ENCODE assay signal across 27 cellular contexts in genomic region chr11:101748572-101748971, GRCh38.
DNase-seq lines count a peak whose midpoint lies in the region; ATAC-seq and TF ChIP-seq lines count a peak whose summit lies in the region.
"Had no signal": no experiment of that assay in that cellular context is flagged by ENCODE, and none has a peak within 500 bp of the region (broad histone marks: within the 10 kb centered on the region; RNA-seq: fewer than 3 reads in every experiment).

No MANE protein-coding gene starts in this region.

- TF ChIP-seq CTCF in MCF 10A (IDR thresholded peaks at IDR 0.05; ENCODE audit: unreplicated experiment) (no peak), breast epithelium (IDR thresholded peaks at IDR 0.05) (no peak), WTC11 (IDR thresholded peaks at IDR 0.05) (no peak), upper lobe of right lung (IDR thresholded peaks at IDR 0.05) (no peak)

- H3K9ac ChIP-seq in iPS-18a (ENCODE audit: low read length): peak overlapping the region; percentile 2

- POLR2A ChIA-PET in MCF 10A (lab: Yijun Ruan, JAX) (interaction anchor here (1.9 to 2.9 kb wide), 2 partner anchors 12 to 21 kb away, joined by 5 to 11 read pairs; no protein-coding TSS in a partner anchor), WTC11 (lab: Charles Lee) (no interaction called here)

- no peaks in the 10 kb centered on the region for H3K36me3 Mint-ChIP-seq in MCF 10A (ENCODE audit: insufficient read depth, unreplicated experiment)
- no peaks in the 10 kb centered on the region for H3K36me3 Mint-ChIP-seq in WTC11
- H3K36me3 Mint-ChIP-seq: memory B cell, T-cell had no signal

- ATAC-seq in WTC11 (peak; percentile 84), upper lobe of right lung (no peak)
- ATAC-seq: activated CD4-positive, alpha-beta T cell treated with anti-CD3 and anti-CD28 coated beads for 36 hours; right cardiac atrium; T-cell had no signal

- no peaks in the 10 kb centered on the region for H3K36me3 ChIP-seq in breast epithelium
- no peaks in the 10 kb centered on the region for H3K36me3 ChIP-seq in iPS-18a (ENCODE audit: control insufficient read depth, low read depth, low read length)
- no peaks in the 10 kb centered on the region for H3K36me3 ChIP-seq in upper lobe of right lung
- H3K36me3 ChIP-seq: ovary, upper lobe of left lung had no signal

- no peaks in the 10 kb centered on the region for H3K27me3 Mint-ChIP-seq in MCF 10A (ENCODE audit: insufficient read depth, unreplicated experiment)
- no peaks in the 10 kb centered on the region for H3K27me3 Mint-ChIP-seq in WTC11 (ENCODE audit: low read depth)
- H3K27me3 Mint-ChIP-seq: memory B cell, T-cell had no signal

- H3K4me1 ChIP-seq in breast epithelium (no peaks in the 10 kb centered on the region), iPS-18a (ENCODE audit: control insufficient read depth, low read depth, low read length) (peaks cover 16% of the 10 kb centered on the region), upper lobe of right lung (no peaks in the 10 kb centered on the region)
- H3K4me1 ChIP-seq: upper lobe of left lung had no signal

- DNase-seq in MCF 10A (ENCODE audit: unreplicated experiment): no peak
- no peak for DNase-seq in breast epithelium (ENCODE audit: low spot score in 2 of 2)
- DNase-seq in WTC11 (ENCODE audit: low spot score): no peak
- no peak for DNase-seq in upper lobe of right lung
- DNase-seq in SIG-M5 treated with dmso at 0.1 percent for 504 hours (lab: John Stamatoyannopoulos, UW; ENCODE audit: unreplicated experiment): no peak
- DNase-seq in NCI-H69 (lab: John Stamatoyannopoulos, UW): no peak
- no peak for DNase-seq in NK-92 (lab: John Stamatoyannopoulos, UW; ENCODE audit: unreplicated experiment)
- DNase-seq: 8988T; activated CD4-positive, alpha-beta T cell treated with anti-CD3 and anti-CD28 coated beads for 36 hours; activated CD8-positive, alpha-beta memory T cell treated with anti-CD3 and anti-CD28 coated beads for 24 hours; activated naive CD4-positive, alpha-beta T cell treated with anti-CD3 and anti-CD28 coated beads for 36 hours; activated T-cell treated with anti-CD3 and anti-CD28 coated beads, Interleukin-2, amount 50 U/mL, for 48 hours; caudate nucleus; dermis blood vessel endothelial cell; GOT3; hippocampal formation; KG1; NCI-H187; NCI-H748 treated with DMSO at 0.1 percent for 48 hours; ovary; right cardiac atrium; SHP77; stimulated activated CD4-positive, alpha-beta T cell treated with anti-CD3 and anti-CD28 coated beads, Interleukin-15, amount 100 ng/mL, for 24 hours; T-cell; upper lobe of left lung had no signal

- H3K9me3 ChIP-seq in breast epithelium: no peaks in the 10 kb centered on the region
- no peaks in the 10 kb centered on the region for H3K9me3 ChIP-seq in iPS-18a (ENCODE audit: control insufficient read depth, low read depth, low read length)
- H3K9me3 ChIP-seq in upper lobe of right lung: no peaks in the 10 kb centered on the region
- H3K9me3 ChIP-seq: ovary, upper lobe of left lung had no signal

- BruUV-seq in MCF 10A (replicated peaks; lab: Mats Ljungman, UMichigan): no TSS peak

- H3K4me3 ChIP-seq in breast epithelium (no peak overlapping the region), iPS-18a (ENCODE audit: low read length) (peak overlapping the region; percentile 21), upper lobe of right lung (no peak overlapping the region)
- H3K4me3 ChIP-seq: ovary, upper lobe of left lung had no signal

- H3K4me1 Mint-ChIP-seq in MCF 10A (ENCODE audit: insufficient read depth, unreplicated experiment) (peaks cover 13% of the 10 kb centered on the region), WTC11 (peaks cover 17% of the 10 kb centered on the region)
- H3K4me1 Mint-ChIP-seq: activated CD4-positive, alpha-beta T cell treated with anti-CD3 and anti-CD28 coated beads for 36 hours; T-cell had no signal

- intact Hi-C loops in MCF 10A (cut with micrococcal nuclease): no loop called here
- intact Hi-C loops in breast epithelium (cut with DNase I; ENCODE audit: low total_unique reads): no loop called here
- intact Hi-C loops in upper lobe of right lung (cut with DNase I): no loop called here

- H3K27ac Mint-ChIP-seq in MCF 10A (ENCODE audit: low read depth, unreplicated experiment) (peak overlapping the region; percentile 77), WTC11 (peak overlapping the region; percentile 86)
- H3K27ac Mint-ChIP-seq: activated CD4-positive, alpha-beta T cell treated with anti-CD3 and anti-CD28 coated beads for 36 hours; activated naive CD4-positive, alpha-beta T cell treated with anti-CD3 and anti-CD28 coated beads for 36 hours; memory B cell; T-cell had no signal

- H3K9me3 Mint-ChIP-seq in MCF 10A (ENCODE audit: unreplicated experiment): no peaks in the 10 kb centered on the region
- peaks cover 9% of the 10 kb centered on the region for H3K9me3 Mint-ChIP-seq in WTC11
- H3K9me3 Mint-ChIP-seq: activated naive CD4-positive, alpha-beta T cell treated with anti-CD3 and anti-CD28 coated beads for 36 hours had no signal

- H3K4me3 Mint-ChIP-seq in MCF 10A (ENCODE audit: unreplicated experiment): no peak overlapping the region
- no peak overlapping the region; the same call in 1 of the 2 replicates for H3K4me3 Mint-ChIP-seq in WTC11
- H3K4me3 Mint-ChIP-seq: activated CD4-positive, alpha-beta T cell treated with anti-CD3 and anti-CD28 coated beads for 36 hours; activated naive CD4-positive, alpha-beta T cell treated with anti-CD3 and anti-CD28 coated beads for 36 hours; memory B cell; T-cell had no signal

- TF ChIP-seq POLR2A in breast epithelium (IDR thresholded peaks at IDR 0.05): no peak

- CTCF ChIA-PET in MCF 10A (lab: Yijun Ruan, JAX): interaction anchor here (0.8 to 2.2 kb wide), 5 partner anchors 9 to 291 kb away, joined by 3 to 10 read pairs (median 5); no protein-coding TSS in a partner anchor
- CTCF ChIA-PET in WTC11 (lab: Charles Lee): no interaction called here

- H3K27ac ChIP-seq in breast epithelium (no peak overlapping the region), iPS-18a (ENCODE audit: low read length) (no peak overlapping the region), upper lobe of right lung (peak overlapping the region; percentile 39)
- H3K27ac ChIP-seq: ovary had no signal

- H3K27me3 ChIP-seq in breast epithelium (no peaks in the 10 kb centered on the region), iPS-18a (ENCODE audit: control insufficient read depth, insufficient read depth, low read length) (no peaks in the 10 kb centered on the region), upper lobe of right lung (no peaks in the 10 kb centered on the region)
- H3K27me3 ChIP-seq: ovary, upper lobe of left lung had no signal

TF ChIP-seq in WTC11, 78 proteins besides CTCF, POLR2A, EP300 and RAD21:
- TF ChIP-seq PRRX2 (CRISPR knock-in tag; IDR thresholded peaks at IDR 0.05) (no peak), ZNF396 (CRISPR knock-in tag; IDR thresholded peaks at IDR 0.05; ENCODE audit: borderline replicate concordance) (no peak), ZNF512 (CRISPR knock-in tag; IDR thresholded peaks at IDR 0.05; ENCODE audit: borderline replicate concordance) (no peak), FOXP1 (CRISPR knock-in tag; IDR thresholded peaks at IDR 0.05; ENCODE audit: borderline replicate concordance) (no peak), SMAD3 (CRISPR knock-in tag; IDR thresholded peaks at IDR 0.05; ENCODE audit: borderline replicate concordance) (no peak), AR (CRISPR knock-in tag; IDR thresholded peaks at IDR 0.05) (no peak), JAZF1 (CRISPR knock-in tag; IDR thresholded peaks at IDR 0.05) (no peak)
